8 cellular contexts compared by ENCODE assay signal in the genomic region with DNA sequence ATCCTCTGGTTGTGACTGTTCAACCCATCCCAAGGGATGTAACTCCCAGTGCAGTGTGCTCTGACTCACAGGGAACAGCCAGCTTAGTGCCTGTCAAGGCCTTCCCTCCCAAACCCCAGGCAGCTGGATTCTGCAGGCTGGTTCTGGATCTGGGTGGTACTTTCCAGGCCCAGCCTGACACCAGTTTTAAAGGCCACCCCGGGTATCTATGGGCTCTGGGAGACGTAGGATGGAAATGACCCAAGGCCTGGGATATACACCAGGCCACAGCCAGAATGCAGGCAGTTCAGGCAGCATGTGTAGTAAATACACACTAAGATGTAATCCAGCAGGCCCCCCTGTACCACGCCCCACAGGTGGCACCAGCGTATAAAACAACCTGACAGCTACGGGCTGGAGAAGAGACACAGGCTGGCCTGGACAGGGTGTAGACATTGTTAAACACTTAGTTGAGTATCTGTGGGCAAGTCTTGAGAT.
DNase-seq lines count a peak whose midpoint lies in the region; ATAC-seq, FAIRE-seq and TF ChIP-seq lines count a peak whose summit lies in the region.

No MANE protein-coding gene starts in this region.

- POLR2A ChIA-PET in GM12878 (lab: Charles Lee) = no interaction called here

- peak; percentile 12; the same call in 1 of the 2 replicates for TF ChIP-seq RAD21 in GM12878 (IDR thresholded peaks at IDR 0.05; ENCODE audit: insufficient read depth, low read depth, low read length)

- no peak for FAIRE-seq in GM12878 (lab: Jason Lieb, UNC)

- no peak for TF ChIP-seq EP300 in GM12878 (IDR thresholded peaks at IDR 0.05; ENCODE audit: borderline replicate concordance in 1 of 2, control insufficient read depth in 1 of 2, low read depth in 2 of 2, low read length in 2 of 2)

- H4K20me1 ChIP-seq in OCI-LY3 (ENCODE audit: insufficient read depth, low read length) (no peaks in the 10 kb centered on the region), GM12878 (ENCODE audit: control insufficient read depth, insufficient read depth) (no peaks in the 10 kb centered on the region)

- H3K9ac ChIP-seq in OCI-LY3 (ENCODE audit: low read length) = no peak overlapping the region
- peak overlapping the region; percentile 72 for H3K9ac ChIP-seq in GM12878 (ENCODE audit: control insufficient read depth, insufficient read depth, low read length)

- H3K9me3 ChIP-seq in OCI-LY3 (ENCODE audit: insufficient read depth, low read length) (no peaks in the 10 kb centered on the region), GM12878 (replicated peaks; ENCODE audit: control insufficient read depth, insufficient read depth, low read length) (no peaks in the 10 kb centered on the region; the same call in 2 of the 3 replicates), muscle layer of duodenum (ENCODE audit: control insufficient read depth in 1 of 2, low read length in 2 of 2) (no peaks in the 10 kb centered on the region)

- no peak overlapping the region for H3K27ac ChIP-seq in OCI-LY3 (ENCODE audit: low read length)
- peak overlapping the region; percentile 95 for H3K27ac ChIP-seq in GM12878 (ENCODE audit: control insufficient read depth, insufficient read depth)
- H3K27ac ChIP-seq in muscle layer of duodenum (ENCODE audit: low read length) = peak overlapping the region; percentile 37

- H3K79me2 ChIP-seq in OCI-LY3 (ENCODE audit: low read length) (no peaks in the 10 kb centered on the region), GM12878 (ENCODE audit: control insufficient read depth, insufficient read depth, low read length) (no peaks in the 10 kb centered on the region)

- SMC1A ChIA-PET in GM12878 (lab: Charles Lee; ENCODE audit: uncharacterized antibody, unreplicated experiment) = interaction anchor here (1.1 kb wide), 2 partner anchors 9 to 79 kb away, joined by 4 to 6 read pairs; no protein-coding TSS in a partner anchor

- peak; percentile 57 for ATAC-seq in GM18867 (IDR thresholded peaks at IDR 0.05; ENCODE audit: unreplicated experiment)
- peak; percentile 52 for ATAC-seq in HG02678 (IDR thresholded peaks at IDR 0.05; ENCODE audit: unreplicated experiment)
- peak; percentile 74 for ATAC-seq in GM12878

- intact Hi-C loops in GM12878 (cut with micrococcal nuclease; ENCODE audit: unreplicated experiment) = no loop called here

- no peak for DNase-seq in GM12878 (ENCODE audit: low read depth, low spot score)
- DNase-seq in GDM1 (lab: John Stamatoyannopoulos, UW) = no peak
- DNase-seq in stimulated activated CD4-positive, alpha-beta T cell treated with anti-CD3 and anti-CD28 coated beads, Interleukin-12 subunit alpha, Interleukin-12 subunit beta, amount 100 ng/mL, for 4 hours = no peak
- DNase-seq in NCI-H2081 (lab: John Stamatoyannopoulos, UW) = no peak

- RAD21 ChIA-PET in GM12878 (lab: Charles Lee; ENCODE audit: unreplicated experiment) = interaction anchor here (1.0 to 1.1 kb wide), 2 partner anchors 80 to 222 kb away, joined by 3 to 4 read pairs; a partner anchor contains a TSS

- in situ Hi-C loops in GM12878 (cut with MboI) = no loop called here

- TF ChIP-seq POLR2A in GM12878 (IDR thresholded peaks at IDR 0.05; ENCODE audit: low read depth, low read length) = no peak; the same call in 1 of the 2 replicates

- H3K4me3 ChIP-seq in OCI-LY3 (ENCODE audit: low read length) (no peak overlapping the region), GM12878 (no peak overlapping the region), muscle layer of duodenum (ENCODE audit: low read depth in 1 of 2, low read length in 2 of 2) (no peak overlapping the region)

- H3K27me3 ChIP-seq in OCI-LY3 (ENCODE audit: low read depth, low read length) (peaks cover 12% of the 10 kb centered on the region; the same call in 1 of the 2 replicates), GM12878 (replicated peaks in 1 of 2; ENCODE audit: control insufficient read depth in 2 of 2, insufficient read depth in 2 of 2, low read length in 1 of 2) (no peaks in the 10 kb centered on the region), muscle layer of duodenum (ENCODE audit: low read depth, low read length) (no peaks in the 10 kb centered on the region)

- H3K4me2 ChIP-seq in OCI-LY3 (ENCODE audit: low read length) (peak overlapping the region; percentile 76), GM12878 (ENCODE audit: control insufficient read depth, insufficient read depth) (peak overlapping the region; percentile 92)

- H3K36me3 ChIP-seq in OCI-LY3 (replicated peaks; ENCODE audit: low read depth, low read length) (no peaks in the 10 kb centered on the region), GM12878 (ENCODE audit: control insufficient read depth in 2 of 2, insufficient read depth in 2 of 2, low read length in 1 of 2) (no peaks in the 10 kb centered on the region), muscle layer of duodenum (ENCODE audit: control insufficient read depth in 1 of 2, insufficient read depth in 2 of 2, low read length in 2 of 2) (peaks cover 0 to 3% of the 10 kb centered on the region in 2 donors)

- CTCF ChIA-PET in GM12878 (lab: Yijun Ruan, JAX) = interaction anchor here (1.2 to 2.6 kb wide), 2 partner anchors 42 to 79 kb away, joined by 6 to 9 read pairs; no protein-coding TSS in a partner anchor

- TF ChIP-seq CTCF in OCI-LY3 (IDR thresholded peaks at IDR 0.05; ENCODE audit: low read depth, low read length) = no peak
- TF ChIP-seq CTCF in GM12878 (IDR thresholded peaks at IDR 0.05 in 2 of 3, conservative IDR thresholded peaks at IDR 0.05 in 1 of 3; ENCODE audit: control insufficient read depth in 2 of 3, extremely low read depth in 1 of 3, insufficient read depth in 1 of 3, low read depth in 3 of 3, low read length in 3 of 3) = no peak

- WGBS in GM12878 (ENCODE audit: insufficient coverage, insufficient replicate concordance, low lambda C conversion rate, missing lambda C conversion rate) = 1% methylated on average over 5 of the region's 5 CpGs

- H3K4me1 ChIP-seq in OCI-LY3 (ENCODE audit: low read length) (peaks cover 14% of the 10 kb centered on the region), GM12878 (ENCODE audit: control insufficient read depth, insufficient read depth, low read length) (peaks cover 26% of the 10 kb centered on the region), muscle layer of duodenum (ENCODE audit: control insufficient read depth in 1 of 2, insufficient read depth in 2 of 2, low read length in 2 of 2) (peaks cover 3 to 8% of the 10 kb centered on the region in 2 donors)

- BruUV-seq in GM12878 (replicated peaks; lab: Mats Ljungman, UMichigan) = no TSS peak

- H2AFZ ChIP-seq in OCI-LY3 (ENCODE audit: low read depth, low read length) = no peak overlapping the region
- H2AFZ ChIP-seq in GM12878 (ENCODE audit: control insufficient read depth, low read depth, low read length) = peak overlapping the region; percentile 92

TF ChIP-seq in GM12878, 131 proteins besides CTCF, POLR2A, EP300 and RAD21:
- TF ChIP-seq KAT2A (conservative IDR thresholded peaks at IDR 0.05; ENCODE audit: control insufficient read depth, low read depth, low read length) (no peak), IKZF2 (IDR thresholded peaks at IDR 0.05) (no peak), NFXL1 (IDR thresholded peaks at IDR 0.05; ENCODE audit: borderline replicate concordance) (no peak)
